Comparison of ENCODE assay signal across 1 cellular context in the genomic region with DNA sequence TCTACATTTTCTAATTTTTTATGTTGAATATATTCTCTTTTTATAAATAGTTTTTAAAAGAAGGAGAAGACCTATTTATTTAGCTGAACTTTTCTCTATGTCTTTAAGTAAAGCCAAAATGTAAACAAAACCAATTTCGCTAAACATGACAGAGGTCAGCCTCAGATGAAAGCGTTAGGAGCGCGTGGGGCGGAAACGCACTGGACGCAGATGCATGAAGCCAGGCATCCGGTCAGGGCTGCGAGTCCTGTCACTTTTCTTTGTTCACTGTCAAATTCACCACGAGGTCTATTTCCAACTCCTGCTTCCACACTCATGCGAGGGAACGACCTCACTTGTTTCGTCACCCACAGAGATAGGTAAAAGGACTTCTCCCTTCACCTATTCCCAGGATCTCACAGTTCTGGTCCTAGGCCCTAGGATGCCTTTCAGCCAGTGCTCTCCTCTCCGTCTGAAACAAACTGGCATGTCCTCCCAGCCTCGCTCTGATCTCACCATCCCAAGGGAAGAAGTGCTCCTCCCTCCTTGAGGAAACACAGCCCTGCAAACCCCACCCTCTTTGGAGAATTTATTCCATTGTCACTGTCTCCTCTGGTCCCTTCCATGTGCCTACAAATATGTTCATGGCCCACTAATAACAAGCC.
TF ChIP-seq lines count a peak whose summit lies in the region.

No MANE protein-coding gene starts in this region.

TF ChIP-seq in HepG2, 621 proteins besides CTCF, POLR2A, EP300 and RAD21:
- TF ChIP-seq, protein P1, sequence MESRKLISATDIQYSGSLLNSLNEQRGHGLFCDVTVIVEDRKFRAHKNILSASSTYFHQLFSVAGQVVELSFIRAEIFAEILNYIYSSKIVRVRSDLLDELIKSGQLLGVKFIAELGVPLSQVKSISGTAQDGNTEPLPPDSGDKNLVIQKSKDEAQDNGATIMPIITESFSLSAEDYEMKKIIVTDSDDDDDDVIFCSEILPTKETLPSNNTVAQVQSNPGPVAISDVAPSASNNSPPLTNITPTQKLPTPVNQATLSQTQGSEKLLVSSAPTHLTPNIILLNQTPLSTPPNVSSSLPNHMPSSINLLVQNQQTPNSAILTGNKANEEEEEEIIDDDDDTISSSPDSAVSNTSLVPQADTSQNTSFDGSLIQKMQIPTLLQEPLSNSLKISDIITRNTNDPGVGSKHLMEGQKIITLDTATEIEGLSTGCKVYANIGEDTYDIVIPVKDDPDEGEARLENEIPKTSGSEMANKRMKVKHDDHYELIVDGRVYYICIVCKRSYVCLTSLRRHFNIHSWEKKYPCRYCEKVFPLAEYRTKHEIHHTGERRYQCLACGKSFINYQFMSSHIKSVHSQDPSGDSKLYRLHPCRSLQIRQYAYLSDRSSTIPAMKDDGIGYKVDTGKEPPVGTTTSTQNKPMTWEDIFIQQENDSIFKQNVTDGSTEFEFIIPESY (CRISPR knock-in tag; IDR thresholded peaks at IDR 0.05) = peak; percentile 89
- peak; percentile 93 for TF ChIP-seq ZBTB38 (CRISPR knock-in tag; IDR thresholded peaks at IDR 0.05)
- TF ChIP-seq, protein P2, sequence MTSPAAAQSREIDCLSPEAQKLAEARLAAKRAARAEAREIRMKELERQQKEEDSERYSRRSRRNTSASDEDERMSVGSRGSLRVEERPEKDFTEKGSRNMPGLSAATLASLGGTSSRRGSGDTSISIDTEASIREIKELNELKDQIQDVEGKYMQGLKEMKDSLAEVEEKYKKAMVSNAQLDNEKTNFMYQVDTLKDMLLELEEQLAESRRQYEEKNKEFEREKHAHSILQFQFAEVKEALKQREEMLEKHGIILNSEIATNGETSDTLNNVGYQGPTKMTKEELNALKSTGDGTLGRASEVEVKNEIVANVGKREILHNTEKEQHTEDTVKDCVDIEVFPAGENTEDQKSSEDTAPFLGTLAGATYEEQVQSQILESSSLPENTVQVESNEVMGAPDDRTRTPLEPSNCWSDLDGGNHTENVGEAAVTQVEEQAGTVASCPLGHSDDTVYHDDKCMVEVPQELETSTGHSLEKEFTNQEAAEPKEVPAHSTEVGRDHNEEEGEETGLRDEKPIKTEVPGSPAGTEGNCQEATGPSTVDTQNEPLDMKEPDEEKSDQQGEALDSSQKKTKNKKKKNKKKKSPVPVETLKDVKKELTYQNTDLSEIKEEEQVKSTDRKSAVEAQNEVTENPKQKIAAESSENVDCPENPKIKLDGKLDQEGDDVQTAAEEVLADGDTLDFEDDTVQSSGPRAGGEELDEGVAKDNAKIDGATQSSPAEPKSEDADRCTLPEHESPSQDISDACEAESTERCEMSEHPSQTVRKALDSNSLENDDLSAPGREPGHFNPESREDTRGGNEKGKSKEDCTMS (CRISPR knock-in tag; conservative IDR thresholded peaks at IDR 0.05) = no peak
- no peak for TF ChIP-seq TMF1 (CRISPR knock-in tag; IDR thresholded peaks at IDR 0.05; ENCODE audit: low read depth)
- TF ChIP-seq MEIS1 (CRISPR knock-in tag; IDR thresholded peaks at IDR 0.05; ENCODE audit: borderline replicate concordance) = no peak
- TF ChIP-seq POGZ (CRISPR knock-in tag; IDR thresholded peaks at IDR 0.05) = 0 out of 2 replicates have a peak, but pooled peaks have one; percentile 29
- no peak for TF ChIP-seq EEA1 (CRISPR knock-in tag; IDR thresholded peaks at IDR 0.05; ENCODE audit: borderline replicate concordance)
- no peak for TF ChIP-seq WIZ (CRISPR knock-in tag; IDR thresholded peaks at IDR 0.05)
- no peak for TF ChIP-seq ZNF260 (CRISPR knock-in tag; IDR thresholded peaks at IDR 0.05; ENCODE audit: borderline replicate concordance, low read depth)
- no peak for TF ChIP-seq ELF1 (CRISPR knock-in tag; IDR thresholded peaks at IDR 0.05)
- TF ChIP-seq HOXA3 (CRISPR knock-in tag; IDR thresholded peaks at IDR 0.05) = peak; percentile 34; the same call in 1 of the 2 replicates
- TF ChIP-seq SALL1 (CRISPR knock-in tag; IDR thresholded peaks at IDR 0.05) = peak; percentile 19; the same call in 1 of the 2 replicates
- no peak for TF ChIP-seq AGO2 (optimal IDR thresholded peaks at IDR 0.05; ENCODE audit: low read depth, low read length)
- TF ChIP-seq, protein P3, sequence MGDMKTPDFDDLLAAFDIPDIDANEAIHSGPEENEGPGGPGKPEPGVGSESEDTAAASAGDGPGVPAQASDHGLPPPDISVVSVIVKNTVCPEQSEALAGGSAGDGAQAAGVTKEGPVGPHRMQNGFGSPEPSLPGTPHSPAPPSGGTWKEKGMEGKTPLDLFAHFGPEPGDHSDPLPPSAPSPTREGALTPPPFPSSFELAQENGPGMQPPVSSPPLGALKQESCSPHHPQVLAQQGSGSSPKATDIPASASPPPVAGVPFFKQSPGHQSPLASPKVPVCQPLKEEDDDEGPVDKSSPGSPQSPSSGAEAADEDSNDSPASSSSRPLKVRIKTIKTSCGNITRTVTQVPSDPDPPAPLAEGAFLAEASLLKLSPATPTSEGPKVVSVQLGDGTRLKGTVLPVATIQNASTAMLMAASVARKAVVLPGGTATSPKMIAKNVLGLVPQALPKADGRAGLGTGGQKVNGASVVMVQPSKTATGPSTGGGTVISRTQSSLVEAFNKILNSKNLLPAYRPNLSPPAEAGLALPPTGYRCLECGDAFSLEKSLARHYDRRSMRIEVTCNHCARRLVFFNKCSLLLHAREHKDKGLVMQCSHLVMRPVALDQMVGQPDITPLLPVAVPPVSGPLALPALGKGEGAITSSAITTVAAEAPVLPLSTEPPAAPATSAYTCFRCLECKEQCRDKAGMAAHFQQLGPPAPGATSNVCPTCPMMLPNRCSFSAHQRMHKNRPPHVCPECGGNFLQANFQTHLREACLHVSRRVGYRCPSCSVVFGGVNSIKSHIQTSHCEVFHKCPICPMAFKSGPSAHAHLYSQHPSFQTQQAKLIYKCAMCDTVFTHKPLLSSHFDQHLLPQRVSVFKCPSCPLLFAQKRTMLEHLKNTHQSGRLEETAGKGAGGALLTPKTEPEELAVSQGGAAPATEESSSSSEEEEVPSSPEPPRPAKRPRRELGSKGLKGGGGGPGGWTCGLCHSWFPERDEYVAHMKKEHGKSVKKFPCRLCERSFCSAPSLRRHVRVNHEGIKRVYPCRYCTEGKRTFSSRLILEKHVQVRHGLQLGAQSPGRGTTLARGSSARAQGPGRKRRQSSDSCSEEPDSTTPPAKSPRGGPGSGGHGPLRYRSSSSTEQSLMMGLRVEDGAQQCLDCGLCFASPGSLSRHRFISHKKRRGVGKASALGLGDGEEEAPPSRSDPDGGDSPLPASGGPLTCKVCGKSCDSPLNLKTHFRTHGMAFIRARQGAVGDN (CRISPR knock-in tag; IDR thresholded peaks at IDR 0.05) = peak; percentile 57
